In the genomic region with DNA sequence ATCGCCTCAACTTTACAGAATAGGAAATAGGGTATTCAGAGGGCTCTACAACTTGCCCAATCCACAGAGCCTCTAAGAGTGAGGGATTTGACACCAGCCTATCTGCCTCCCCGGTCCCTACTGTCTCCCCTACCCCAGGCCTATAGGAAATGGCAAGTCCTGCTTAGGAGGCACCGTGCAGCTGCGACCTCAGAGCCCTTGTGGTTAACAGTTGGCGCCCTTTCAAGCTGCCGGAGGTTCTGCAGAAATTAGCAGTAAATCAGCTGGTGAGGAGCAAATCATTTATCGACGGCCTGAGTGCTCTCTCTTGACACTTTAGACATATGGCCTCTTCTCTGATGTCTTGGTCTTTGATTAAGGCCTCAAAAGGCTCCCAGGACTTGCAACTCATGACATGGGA, we compare ENCODE assay signal across 15 cellular contexts.
DNase-seq lines count a peak whose midpoint lies in the region; ATAC-seq and TF ChIP-seq lines count a peak whose summit lies in the region.
"Had no signal": no experiment of that assay in that cellular context is flagged by ENCODE, and none has a peak within 500 bp of the region (broad histone marks: within the 10 kb centered on the region; RNA-seq: fewer than 3 reads in every experiment).

No MANE protein-coding gene starts in this region.

- CTCF ChIA-PET in CD4-positive, alpha-beta T cell (lab: Charles Lee): no interaction called here

- DNase-seq in CD4-positive, alpha-beta T cell: peak in 4 of 10 experiments; percentile 1 to 18 (median 6)
- DNase-seq in GM23338 (ENCODE audit: low spot score): no peak
- DNase-seq in UCSD-AML1 (lab: John Stamatoyannopoulos, UW; ENCODE audit: unreplicated experiment): peak; percentile 66
- DNase-seq in SHP77 treated with DMSO at 0.1 percent for 48 hours (lab: John Stamatoyannopoulos, UW): no peak
- DNase-seq in DMS153 treated with DMSO at 0.1 percent for 48 hours (lab: John Stamatoyannopoulos, UW; ENCODE audit: unreplicated experiment): no peak
- DNase-seq: activated B cell treated with CpG ODN at 0.5 μM for 24 hours; activated effector memory CD4-positive, alpha-beta T cell treated with Interleukin-2 at 50 U/mL for 16 hours; caudate nucleus; heart right ventricle; NCI-H2081 treated with DMSO at 0.1 percent for 48 hours; psoas muscle had no signal

- POLR2A ChIA-PET in CD4-positive, alpha-beta T cell (lab: Charles Lee): interaction anchor here (0.6 kb wide), 1 partner anchor 10 kb away, joined by 4 read pairs; no protein-coding TSS in a partner anchor

- no peaks in the 10 kb centered on the region for H3K79me2 ChIP-seq in GM23338 (replicated peaks; ENCODE audit: insufficient read depth)

- no peaks in the 10 kb centered on the region for H3K9me2 ChIP-seq in GM23338 (ENCODE audit: insufficient read depth)

- no peaks in the 10 kb centered on the region for H3K27me3 Mint-ChIP-seq in CD4-positive, alpha-beta T cell
- peaks cover 8% of the 10 kb centered on the region for H3K27me3 Mint-ChIP-seq in GM23338 (ENCODE audit: insufficient read depth, low read depth, poor library complexity)
- H3K27me3 Mint-ChIP-seq: activated B cell treated with CpG ODN at 0.5 μM for 24 hours had no signal

- no peaks in the 10 kb centered on the region for H3K9me3 Mint-ChIP-seq in CD4-positive, alpha-beta T cell
- no peaks in the 10 kb centered on the region for H3K9me3 Mint-ChIP-seq in GM23338
- H3K9me3 Mint-ChIP-seq: activated B cell treated with CpG ODN at 0.5 μM for 24 hours had no signal

- H3F3A ChIP-seq in GM23338 (replicated peaks; ENCODE audit: low read depth): no peaks in the 10 kb centered on the region

- H3K27ac ChIP-seq in CD4-positive, alpha-beta T cell (ENCODE audit: low read depth, low read length): no peak overlapping the region
- no peak overlapping the region for H3K27ac ChIP-seq in GM23338 (ENCODE audit: low read depth)
- peak overlapping the region; percentile 29 for H3K27ac ChIP-seq in mesodermal cell (ENCODE audit: low read depth, low read length, severe bottlenecking)
- H3K27ac ChIP-seq: heart right ventricle, psoas muscle, SK-N-MC had no signal

- no peak for TF ChIP-seq CTCF in CD4-positive, alpha-beta T cell (IDR thresholded peaks at IDR 0.05)
- no peak for TF ChIP-seq CTCF in GM23338 (conservative IDR thresholded peaks at IDR 0.05; ENCODE audit: low read depth in 2 of 2)

- H2AFZ ChIP-seq in GM23338: 0 out of 2 replicates have a peak overlapping the region, but pooled peaks have one; percentile 28

- H3K36me3 ChIP-seq in GM23338 (ENCODE audit: insufficient read depth): no peaks in the 10 kb centered on the region
- no peaks in the 10 kb centered on the region for H3K36me3 ChIP-seq in mesodermal cell (ENCODE audit: control insufficient read depth, insufficient read depth, low read length)
- H3K36me3 ChIP-seq: heart right ventricle had no signal

- peaks cover 47% of the 10 kb centered on the region for H3K4me1 Mint-ChIP-seq in CD4-positive, alpha-beta T cell (ENCODE audit: low read depth)
- H3K4me1 Mint-ChIP-seq in GM23338: peaks cover 15% of the 10 kb centered on the region; the same call in 2 of the 3 replicates

- intact Hi-C loops in CD4-positive, alpha-beta T cell (cut with DNase I, micrococcal nuclease): loop anchor here in 1 of 2 experiments (10.0 kb wide), 1 partner anchor 1137 kb away; no protein-coding TSS in a partner anchor

- H3K4me1 ChIP-seq in GM23338 (ENCODE audit: insufficient read depth) (peaks cover 4% of the 10 kb centered on the region; the same call in 1 of the 2 replicates), mesodermal cell (ENCODE audit: control insufficient read depth, insufficient read depth, low read length, poor library complexity, severe bottlenecking) (peaks cover 9% of the 10 kb centered on the region)
- H3K4me1 ChIP-seq: psoas muscle had no signal

- H3K9me3 ChIP-seq in CD4-positive, alpha-beta T cell (ENCODE audit: control insufficient read depth, low read length): no peaks in the 10 kb centered on the region
- no peaks in the 10 kb centered on the region for H3K9me3 ChIP-seq in mesodermal cell (ENCODE audit: control insufficient read depth, low read length)
- H3K9me3 ChIP-seq: heart right ventricle, psoas muscle had no signal

- peak overlapping the region; percentile 17 for H3K4me3 Mint-ChIP-seq in CD4-positive, alpha-beta T cell
- no peak overlapping the region for H3K4me3 Mint-ChIP-seq in GM23338
- H3K4me3 Mint-ChIP-seq: activated B cell treated with CpG ODN at 0.5 μM for 24 hours had no signal

- H3K27ac Mint-ChIP-seq in CD4-positive, alpha-beta T cell: peak overlapping the region; percentile 18
- H3K27ac Mint-ChIP-seq in GM23338: no peak overlapping the region
- H3K27ac Mint-ChIP-seq: activated B cell treated with CpG ODN at 0.5 μM for 24 hours had no signal

- no peak overlapping the region for H3K4me2 ChIP-seq in GM23338

- WGBS in mesodermal cell (ENCODE audit: insufficient coverage in 2 of 2), 2 experiments: 93 to 100% methylated on average over 6 to 7 of the region's 8 CpGs

- H3K4me3 ChIP-seq in GM23338 (no peak overlapping the region), mesodermal cell (ENCODE audit: extremely low read depth, insufficient read depth, low read length, poor library complexity, severe bottlenecking) (no peak overlapping the region)
- H3K4me3 ChIP-seq: heart right ventricle, K562, psoas muscle, SK-N-MC had no signal

- H3K36me3 Mint-ChIP-seq in CD4-positive, alpha-beta T cell (ENCODE audit: low read depth): no peaks in the 10 kb centered on the region
- no peaks in the 10 kb centered on the region for H3K36me3 Mint-ChIP-seq in GM23338 (ENCODE audit: low read depth)

- H3K27me3 ChIP-seq in CD4-positive, alpha-beta T cell (ENCODE audit: control insufficient read depth, insufficient read depth, low read length): no peaks in the 10 kb centered on the region
- H3K27me3 ChIP-seq in GM23338 (ENCODE audit: insufficient read depth): no peaks in the 10 kb centered on the region

- ATAC-seq in CD4-positive, alpha-beta T cell (ENCODE audit: poor library complexity): peak; percentile 52
- ATAC-seq in GM23338 (no peak), GM21515 (IDR thresholded peaks at IDR 0.05; ENCODE audit: unreplicated experiment) (no peak)
- ATAC-seq: heart right ventricle, K562, psoas muscle had no signal

- H4K20me1 ChIP-seq in GM23338 (replicated peaks; ENCODE audit: insufficient read depth): no peaks in the 10 kb centered on the region

TF ChIP-seq in GM23338, 12 proteins besides CTCF, POLR2A, EP300 and RAD21 (continues in another document):
- TF ChIP-seq, protein P1, sequence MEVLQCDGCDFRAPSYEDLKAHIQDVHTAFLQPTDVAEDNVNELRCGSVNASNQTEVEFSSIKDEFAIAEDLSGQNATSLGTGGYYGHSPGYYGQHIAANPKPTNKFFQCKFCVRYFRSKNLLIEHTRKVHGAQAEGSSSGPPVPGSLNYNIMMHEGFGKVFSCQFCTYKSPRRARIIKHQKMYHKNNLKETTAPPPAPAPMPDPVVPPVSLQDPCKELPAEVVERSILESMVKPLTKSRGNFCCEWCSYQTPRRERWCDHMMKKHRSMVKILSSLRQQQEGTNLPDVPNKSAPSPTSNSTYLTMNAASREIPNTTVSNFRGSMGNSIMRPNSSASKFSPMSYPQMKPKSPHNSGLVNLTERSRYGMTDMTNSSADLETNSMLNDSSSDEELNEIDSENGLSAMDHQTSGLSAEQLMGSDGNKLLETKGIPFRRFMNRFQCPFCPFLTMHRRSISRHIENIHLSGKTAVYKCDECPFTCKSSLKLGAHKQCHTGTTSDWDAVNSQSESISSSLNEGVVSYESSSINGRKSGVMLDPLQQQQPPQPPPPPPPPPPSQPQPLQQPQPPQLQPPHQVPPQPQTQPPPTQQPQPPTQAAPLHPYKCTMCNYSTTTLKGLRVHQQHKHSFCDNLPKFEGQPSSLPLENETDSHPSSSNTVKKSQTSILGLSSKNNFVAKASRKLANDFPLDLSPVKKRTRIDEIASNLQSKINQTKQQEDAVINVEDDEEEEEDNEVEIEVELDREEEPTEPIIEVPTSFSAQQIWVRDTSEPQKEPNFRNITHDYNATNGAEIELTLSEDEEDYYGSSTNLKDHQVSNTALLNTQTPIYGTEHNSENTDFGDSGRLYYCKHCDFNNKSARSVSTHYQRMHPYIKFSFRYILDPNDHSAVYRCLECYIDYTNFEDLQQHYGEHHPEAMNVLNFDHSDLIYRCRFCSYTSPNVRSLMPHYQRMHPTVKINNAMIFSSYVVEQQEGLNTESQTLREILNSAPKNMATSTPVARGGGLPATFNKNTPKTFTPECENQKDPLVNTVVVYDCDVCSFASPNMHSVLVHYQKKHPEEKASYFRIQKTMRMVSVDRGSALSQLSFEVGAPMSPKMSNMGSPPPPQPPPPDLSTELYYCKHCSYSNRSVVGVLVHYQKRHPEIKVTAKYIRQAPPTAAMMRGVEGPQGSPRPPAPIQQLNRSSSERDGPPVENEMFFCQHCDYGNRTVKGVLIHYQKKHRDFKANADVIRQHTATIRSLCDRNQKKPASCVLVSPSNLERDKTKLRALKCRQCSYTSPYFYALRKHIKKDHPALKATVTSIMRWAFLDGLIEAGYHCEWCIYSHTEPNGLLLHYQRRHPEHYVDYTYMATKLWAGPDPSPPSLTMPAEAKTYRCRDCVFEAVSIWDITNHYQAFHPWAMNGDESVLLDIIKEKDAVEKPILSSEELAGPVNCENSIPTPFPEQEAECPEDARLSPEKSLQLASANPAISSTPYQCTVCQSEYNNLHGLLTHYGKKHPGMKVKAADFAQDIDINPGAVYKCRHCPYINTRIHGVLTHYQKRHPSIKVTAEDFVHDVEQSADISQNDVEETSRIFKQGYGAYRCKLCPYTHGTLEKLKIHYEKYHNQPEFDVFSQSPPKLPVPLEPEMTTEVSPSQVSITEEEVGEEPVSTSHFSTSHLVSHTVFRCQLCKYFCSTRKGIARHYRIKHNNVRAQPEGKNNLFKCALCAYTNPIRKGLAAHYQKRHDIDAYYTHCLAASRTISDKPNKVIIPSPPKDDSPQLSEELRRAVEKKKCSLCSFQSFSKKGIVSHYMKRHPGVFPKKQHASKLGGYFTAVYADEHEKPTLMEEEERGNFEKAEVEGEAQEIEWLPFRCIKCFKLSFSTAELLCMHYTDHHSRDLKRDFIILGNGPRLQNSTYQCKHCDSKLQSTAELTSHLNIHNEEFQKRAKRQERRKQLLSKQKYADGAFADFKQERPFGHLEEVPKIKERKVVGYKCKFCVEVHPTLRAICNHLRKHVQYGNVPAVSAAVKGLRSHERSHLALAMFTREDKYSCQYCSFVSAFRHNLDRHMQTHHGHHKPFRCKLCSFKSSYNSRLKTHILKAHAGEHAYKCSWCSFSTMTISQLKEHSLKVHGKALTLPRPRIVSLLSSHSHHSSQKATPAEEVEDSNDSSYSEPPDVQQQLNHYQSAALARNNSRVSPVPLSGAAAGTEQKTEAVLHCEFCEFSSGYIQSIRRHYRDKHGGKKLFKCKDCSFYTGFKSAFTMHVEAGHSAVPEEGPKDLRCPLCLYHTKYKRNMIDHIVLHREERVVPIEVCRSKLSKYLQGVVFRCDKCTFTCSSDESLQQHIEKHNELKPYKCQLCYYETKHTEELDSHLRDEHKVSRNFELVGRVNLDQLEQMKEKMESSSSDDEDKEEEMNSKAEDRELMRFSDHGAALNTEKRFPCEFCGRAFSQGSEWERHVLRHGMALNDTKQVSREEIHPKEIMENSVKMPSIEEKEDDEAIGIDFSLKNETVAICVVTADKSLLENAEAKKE (CRISPR knock-in tag; IDR thresholded peaks at IDR 0.05): no peak
